8 cellular contexts compared by ENCODE assay signal in the genomic region with DNA sequence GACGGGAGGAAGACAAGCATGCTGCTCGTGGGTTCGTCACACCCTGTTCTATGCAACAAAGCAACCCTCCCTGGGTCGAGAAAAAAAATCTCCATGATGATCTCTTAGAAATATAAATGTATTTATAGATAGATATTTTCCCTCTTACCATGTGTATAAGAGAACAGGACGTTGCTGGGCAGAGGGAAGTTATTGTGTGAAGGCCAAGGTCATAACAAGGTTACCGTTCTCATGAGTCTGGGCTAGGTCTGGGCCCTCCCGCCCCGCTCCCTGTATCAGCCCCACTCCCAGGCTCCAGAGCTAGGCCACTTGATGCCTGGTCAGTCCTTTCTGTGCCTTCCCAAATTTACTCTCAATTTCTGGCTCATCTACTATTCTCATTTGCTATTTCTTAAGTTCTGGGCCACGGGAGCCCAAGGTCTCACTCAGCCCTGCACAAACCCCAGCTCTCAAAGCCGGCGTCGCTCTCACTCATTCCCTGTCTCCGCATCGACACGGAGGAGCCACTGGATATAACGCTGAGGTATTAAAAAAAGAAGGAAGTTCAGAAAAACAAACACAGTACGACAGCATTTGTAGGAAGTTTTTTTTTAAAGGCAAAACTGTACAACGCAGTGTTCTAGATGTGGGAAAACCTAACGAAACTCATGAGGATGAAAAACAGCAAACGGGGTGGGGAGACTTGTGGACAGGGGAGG.
DNase-seq lines count a peak whose midpoint lies in the region; ATAC-seq and TF ChIP-seq lines count a peak whose summit lies in the region.

No MANE protein-coding gene starts in this region.

- DNase-seq in NCI-H1417 (lab: John Stamatoyannopoulos, UW) (peak; percentile 60 to 82 (median 63)), NCI-H1417 treated with DMSO at 0.1 percent for 48 hours (lab: John Stamatoyannopoulos, UW) (no peak), endodermal cell (peak; percentile 68), GM13976 (ENCODE audit: low spot score) (no peak)
- DNase-seq in T-helper 2 cell treated with Interferon-gamma antibody and Interleukin-4, amounts not matched to agents 5 μg/mL and 100 μg/mL, for 36 hours (ENCODE audit: low spot score): no peak
- DNase-seq in natural killer cell treated with Interleukin-12 subunit alpha and Interleukin-12 subunit beta and Interleukin-15 and Interleukin-18, amount 100 ng/mL, for 72 hours (ENCODE audit: low spot score): no peak

- WGBS in endodermal cell (ENCODE audit: insufficient coverage in 1 of 2, insufficient read length in 1 of 2), 2 experiments: 52 to 59% methylated on average over 6 to 18 of the region's 20 CpGs

- ATAC-seq in natural killer cell treated with Interleukin-12 subunit alpha and Interleukin-12 subunit beta and Interleukin-15 and Interleukin-18, amount 100 ng/mL, for 72 hours: no peak
- ATAC-seq in GM18873 (IDR thresholded peaks at IDR 0.05; ENCODE audit: low FRiP score, unreplicated experiment) (no peak), HG03469 (IDR thresholded peaks at IDR 0.05; ENCODE audit: unreplicated experiment) (no peak)

- H3K4me1 ChIP-seq in endodermal cell (ENCODE audit: control insufficient read depth, insufficient read depth, low read length): peaks cover 3% of the 10 kb centered on the region

- in situ Hi-C loops in GM13976 (cut with MboI; ENCODE audit: low sequenced_read_pairs, unreplicated experiment): no loop called here

- TF ChIP-seq CTCF in endodermal cell (conservative IDR thresholded peaks at IDR 0.05) (no peak), GM13976 (IDR thresholded peaks at IDR 0.05; ENCODE audit: borderline replicate concordance, control extremely low read depth, extremely low read depth, insufficient read depth, missing control alignments) (no peak)

- peak overlapping the region; percentile 39 for H3K27ac Mint-ChIP-seq in T-helper 2 cell treated with Interferon-gamma antibody and Interleukin-4, amounts not matched to agents 5 μg/mL and 100 μg/mL, for 36 hours
- H3K27ac Mint-ChIP-seq in endodermal cell: peak overlapping the region; percentile 84
- peak overlapping the region; percentile 31 to 82 for H3K27ac Mint-ChIP-seq in natural killer cell treated with Interleukin-12 subunit alpha and Interleukin-12 subunit beta and Interleukin-15 and Interleukin-18, amount 100 ng/mL, for 72 hours

- peaks cover 10% of the 10 kb centered on the region for H3K4me1 Mint-ChIP-seq in T-helper 2 cell treated with Interferon-gamma antibody and Interleukin-4, amounts not matched to agents 5 μg/mL and 100 μg/mL, for 36 hours (ENCODE audit: low read depth)
- H3K4me1 Mint-ChIP-seq in endodermal cell: peaks cover 41% of the 10 kb centered on the region
- H3K4me1 Mint-ChIP-seq in natural killer cell treated with Interleukin-12 subunit alpha and Interleukin-12 subunit beta and Interleukin-15 and Interleukin-18, amount 100 ng/mL, for 72 hours (ENCODE audit: low read depth in 2 of 2): peaks cover 6 to 9% of the 10 kb centered on the region in 2 donors

- H3K9me3 ChIP-seq in endodermal cell (ENCODE audit: control insufficient read depth, low read length): no peaks in the 10 kb centered on the region

- H3K27me3 Mint-ChIP-seq in T-helper 2 cell treated with Interferon-gamma antibody and Interleukin-4, amounts not matched to agents 5 μg/mL and 100 μg/mL, for 36 hours (ENCODE audit: low read depth): peaks cover 57% of the 10 kb centered on the region
- H3K27me3 Mint-ChIP-seq in endodermal cell (ENCODE audit: insufficient read depth): no peaks in the 10 kb centered on the region
- peaks cover 0 to 16% of the 10 kb centered on the region in 2 donors for H3K27me3 Mint-ChIP-seq in natural killer cell treated with Interleukin-12 subunit alpha and Interleukin-12 subunit beta and Interleukin-15 and Interleukin-18, amount 100 ng/mL, for 72 hours

- no peaks in the 10 kb centered on the region for H3K36me3 Mint-ChIP-seq in T-helper 2 cell treated with Interferon-gamma antibody and Interleukin-4, amounts not matched to agents 5 μg/mL and 100 μg/mL, for 36 hours (ENCODE audit: low read depth)
- no peaks in the 10 kb centered on the region for H3K36me3 Mint-ChIP-seq in endodermal cell (ENCODE audit: low read depth)
- H3K36me3 Mint-ChIP-seq in natural killer cell treated with Interleukin-12 subunit alpha and Interleukin-12 subunit beta and Interleukin-15 and Interleukin-18, amount 100 ng/mL, for 72 hours: no peaks in the 10 kb centered on the region

- H3K4me3 Mint-ChIP-seq in T-helper 2 cell treated with Interferon-gamma antibody and Interleukin-4, amounts not matched to agents 5 μg/mL and 100 μg/mL, for 36 hours: peak overlapping the region; percentile 70
- H3K4me3 Mint-ChIP-seq in endodermal cell: peak overlapping the region; percentile 45
- H3K4me3 Mint-ChIP-seq in natural killer cell treated with Interleukin-12 subunit alpha and Interleukin-12 subunit beta and Interleukin-15 and Interleukin-18, amount 100 ng/mL, for 72 hours: peak overlapping the region; percentile 69

- H3K36me3 ChIP-seq in endodermal cell (ENCODE audit: control insufficient read depth, insufficient read depth, low read length): no peaks in the 10 kb centered on the region

- H3K27ac ChIP-seq in endodermal cell (ENCODE audit: low read depth, low read length): peak overlapping the region; percentile 96

- no peaks in the 10 kb centered on the region for H3K9me3 Mint-ChIP-seq in T-helper 2 cell treated with Interferon-gamma antibody and Interleukin-4, amounts not matched to agents 5 μg/mL and 100 μg/mL, for 36 hours
- no peaks in the 10 kb centered on the region for H3K9me3 Mint-ChIP-seq in endodermal cell
- H3K9me3 Mint-ChIP-seq in natural killer cell treated with Interleukin-12 subunit alpha and Interleukin-12 subunit beta and Interleukin-15 and Interleukin-18, amount 100 ng/mL, for 72 hours: no peaks in the 10 kb centered on the region

- H3K27me3 ChIP-seq in endodermal cell (ENCODE audit: control insufficient read depth, insufficient read depth, low read length, poor library complexity, severe bottlenecking): no peaks in the 10 kb centered on the region

- no peak overlapping the region for H3K9ac ChIP-seq in endodermal cell (ENCODE audit: extremely low read depth, low read length, poor library complexity, severe bottlenecking)

- H3K4me3 ChIP-seq in endodermal cell (ENCODE audit: low read length): no peak overlapping the region

Comparison
In these comparisons a context has a peak if more than half of its experiments do, and no peak if none do; other contexts are left out.
1. DNase-seq: peak in NCI-H1417 (3 of 3) and endodermal cell (single experiment); none in NCI-H1417 treated with DMSO at 0.1 percent for 48 hours (single experiment), T-helper 2 cell treated with Interferon-gamma antibody and Interleukin-4, amounts not matched to agents 5 μg/mL and 100 μg/mL, for 36 hours (single experiment), natural killer cell treated with Interleukin-12 subunit alpha and Interleukin-12 subunit beta and Interleukin-15 and Interleukin-18, amount 100 ng/mL, for 72 hours (single experiment) and GM13976 (single experiment).
2. Peak in every context shown above with its lines, with median percentiles within 50 percentile points of each other: H3K27ac Mint-ChIP-seq and H3K4me3 Mint-ChIP-seq.